Comparison of ENCODE assay signal across 29 cellular contexts in genomic region chr19:458091-459042, GRCh38. TPM values are rescaled to one million over a fixed set of nuclear protein-coding genes. Genes with fewer than 3 reads are reported as not detected.
"Had no signal": no experiment of that assay in that cellular context is flagged by ENCODE, and none has a peak within 500 bp of the region (broad histone marks: within the 10 kb centered on the region; RNA-seq: fewer than 3 reads in every experiment).

No MANE protein-coding gene starts in this region.

- H3K4me1 ChIP-seq: SJCRH30 had no signal

- H3K27me3 ChIP-seq: SJCRH30 had no signal

- ATAC-seq: K562, Panc1, PC-3, SK-N-SH treated with all-trans-retinoic acid at 6 μM for 48 hours had no signal

- H3K4me2 ChIP-seq: KMS-11 had no signal

- H3K9me3 Mint-ChIP-seq: IgD-negative memory B cell had no signal

- H3K36me3 ChIP-seq: SJCRH30 had no signal

- H3K36me3 Mint-ChIP-seq: IgD-negative memory B cell had no signal

- DNase-seq: Kasumi-1; MM.1S; MV-4-11; NCI-H1048; NCI-H1105; NCI-H1417; NCI-H1436 treated with DMSO at 0.1 percent for 48 hours; NCI-H1694 treated with DMSO at 0.1 percent for 48 hours; NCI-H1930; NCI-H2081; NCI-H2107; NCI-H226; NCI-H446; NCI-H510A; NCI-H524 treated with DMSO at 0.1 percent for 48 hours; NCI-H69; NCI-H774; NK-92 treated with Interleukin-12 subunit alpha and Interleukin-12 subunit beta, amount 100 ng/mL, for 24 hours; PC-3; SHP77 treated with DMSO at 0.1 percent for 48 hours; SJCRH30 had no signal

- H3K9ac ChIP-seq: KMS-11 had no signal

- H3K27ac ChIP-seq: KMS-11, RWPE1, SJCRH30 had no signal

- H3K9me3 ChIP-seq: SJCRH30 had no signal

- H3K4me3 ChIP-seq: K562, SJCRH30 had no signal

RNA-seq across cellular contexts. Expression of gene SHC2, which starts 2.5 kb away (rescaled TPM):
- polyA plus RNA-seq: IgD-negative memory B cell had no signal

RNA-seq across cellular contexts. Expression of gene MADCAM1, which starts 37.9 kb away (rescaled TPM):
- total RNA-seq: HT1080, M059J had no signal

RNA-seq across cellular contexts. Expression of gene C2CD4C, which starts 49.4 kb away (rescaled TPM):
- total RNA-seq: K562, M059J had no signal
- polyA plus RNA-seq: IgD-negative memory B cell had no signal
